ENCODE assay signal across 7 cellular contexts in the genomic region with DNA sequence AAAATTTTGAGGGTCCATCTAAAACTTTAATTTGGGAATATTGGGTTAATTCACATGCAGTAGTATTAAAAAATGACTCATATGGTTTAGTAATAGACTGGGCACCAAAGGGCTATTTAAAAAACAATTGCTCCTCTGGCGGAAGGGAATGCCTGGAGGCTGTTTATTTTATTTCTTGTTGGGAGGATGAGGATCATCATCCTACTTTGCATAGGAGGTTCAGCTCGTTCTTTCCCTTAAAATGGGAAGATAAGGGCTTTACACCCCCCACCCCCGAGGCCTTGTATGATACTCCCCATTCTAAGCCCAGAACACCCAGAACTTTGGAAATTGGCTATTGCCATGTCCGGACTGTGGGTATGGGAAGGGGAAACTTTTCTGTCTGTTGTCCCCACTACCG. TPM values are rescaled to one million over a fixed set of nuclear protein-coding genes. Genes with fewer than 3 reads are reported as not detected.
"Had no signal": no experiment of that assay in that cellular context is flagged by ENCODE, and none has a peak within 500 bp of the region (broad histone marks: within the 10 kb centered on the region; RNA-seq: fewer than 3 reads in every experiment).

No MANE protein-coding gene starts in this region.

RNA-seq across cellular contexts. Expression of gene ALDH3B2, which starts 29.3 kb away (rescaled TPM):
- total RNA-seq: HT-29; LHCN-M2; NCI-H460; Peyer's patch; Right ventricle myocardium superior; SJSA1; T-helper 1 cell treated with Interleukin-12 subunit alpha and Interleukin-12 subunit beta and Interleukin-4 antibody, amounts not matched to agents 30 ng/mL and 1 ng/mL, for 36 hours had no signal

RNA-seq across cellular contexts. Expression of gene ACY3, which starts 53.2 kb away (rescaled TPM):
- total RNA-seq: NCI-H460; Right ventricle myocardium superior; SJSA1; T-helper 1 cell treated with Interleukin-12 subunit alpha and Interleukin-12 subunit beta and Interleukin-4 antibody, amounts not matched to agents 30 ng/mL and 1 ng/mL, for 36 hours had no signal
